ENCODE assay signal across 13 cellular contexts in genomic region chr17:65191805-65192740, GRCh38. TPM values are rescaled to one million over a fixed set of nuclear protein-coding genes. Genes with fewer than 3 reads are reported as not detected.
A peak's percentile ranks its signal among the peaks of the same experiment; 100 is the strongest.
DNase-seq lines count a peak whose midpoint lies in the region; ATAC-seq, FAIRE-seq and TF ChIP-seq lines count a peak whose summit lies in the region.
"Had no signal": no experiment of that assay in that cellular context is flagged by ENCODE, and none has a peak within 500 bp of the region (broad histone marks: within the 10 kb centered on the region; RNA-seq: fewer than 3 reads in every experiment).

No MANE protein-coding gene starts in this region.

- H3K79me1 ChIP-seq in H1 (ENCODE audit: low read depth, low read length), result no peaks in the 10 kb centered on the region

- no peaks in the 10 kb centered on the region for H3K9me3 Mint-ChIP-seq in activated CD4-positive, alpha-beta T cell treated with anti-CD3 and anti-CD28 coated beads, Interleukin-2, amount 10 ng/mL, durations not matched to agents 24 days and 14 days

- H3K36me3 Mint-ChIP-seq in activated CD4-positive, alpha-beta T cell treated with anti-CD3 and anti-CD28 coated beads, Interleukin-2, amount 10 ng/mL, durations not matched to agents 24 days and 14 days (ENCODE audit: low read depth), result no peaks in the 10 kb centered on the region

- H3K14ac ChIP-seq in H1 (ENCODE audit: insufficient read length), result no peak overlapping the region

- no peak overlapping the region for H3K4ac ChIP-seq in H1 (replicated peaks; ENCODE audit: insufficient read length, low read depth, low read length)

- no peaks in the 10 kb centered on the region for H3K9me2 ChIP-seq in PC-3 (replicated peaks; ENCODE audit: low read length)

- peak overlapping the region; percentile 71 for H3K4me2 ChIP-seq in PC-3 (ENCODE audit: low read length)
- no peak overlapping the region for H3K4me2 ChIP-seq in H1 (ENCODE audit: insufficient read depth in 1 of 2, low read depth in 2 of 2, low read length in 2 of 2)

- H3K27me3 ChIP-seq in PC-3 (ENCODE audit: low read length) (no peaks in the 10 kb centered on the region), H1 (replicated peaks in 1 of 4; ENCODE audit: control insufficient read depth in 3 of 4, extremely low read depth in 1 of 4, insufficient read depth in 3 of 4, low read length in 3 of 4) (no peaks in the 10 kb centered on the region)
- H3K27me3 ChIP-seq: spleen had no signal

- no peak overlapping the region for H3K18ac ChIP-seq in H1 (ENCODE audit: extremely low read depth, low read length)

- no peak overlapping the region for H4K91ac ChIP-seq in H1 (replicated peaks; ENCODE audit: insufficient read length, low read length)

- TF ChIP-seq POLR2A in H1 (IDR thresholded peaks at IDR 0.05; ENCODE audit: control extremely low read depth in 1 of 2, low read depth in 2 of 2, low read length in 2 of 2), result no peak

- no peaks in the 10 kb centered on the region for H3K27me3 Mint-ChIP-seq in activated CD4-positive, alpha-beta T cell treated with anti-CD3 and anti-CD28 coated beads, Interleukin-2, amount 10 ng/mL, durations not matched to agents 24 days and 14 days
- H3K27me3 Mint-ChIP-seq: B cell had no signal

- peaks cover 35% of the 10 kb centered on the region for H3K4me1 Mint-ChIP-seq in activated CD4-positive, alpha-beta T cell treated with anti-CD3 and anti-CD28 coated beads, Interleukin-2, amount 10 ng/mL, durations not matched to agents 24 days and 14 days
- H3K4me1 Mint-ChIP-seq: B cell had no signal

- no peak for TF ChIP-seq EP300 in H1 (IDR thresholded peaks at IDR 0.05; ENCODE audit: borderline replicate concordance in 1 of 2, low read depth in 2 of 2, low read length in 2 of 2)

- H2AK5ac ChIP-seq in H1 (ENCODE audit: low read depth, low read length), result no peak overlapping the region

- H4K5ac ChIP-seq in H1 (ENCODE audit: insufficient read length, low read depth, low read length), result no peak overlapping the region

- peaks cover 8% of the 10 kb centered on the region for H3F3A ChIP-seq in PC-3 (ENCODE audit: low read length, unreplicated experiment)

- H2BK20ac ChIP-seq in H1 (ENCODE audit: low read length), result no peak overlapping the region

- no peak overlapping the region for H4K8ac ChIP-seq in H1 (ENCODE audit: extremely low read depth, insufficient read depth, low read length)

- H3K4me3 ChIP-seq in PC-3 (ENCODE audit: low read length) (peak overlapping the region; percentile 14; the same call in 1 of the 2 replicates), H1 (ENCODE audit: extremely low read depth in 1 of 4, insufficient read depth in 2 of 4, low read depth in 3 of 4, low read length in 4 of 4) (no peak overlapping the region)
- H3K4me3 ChIP-seq: spleen had no signal

- no peak overlapping the region for H3K23ac ChIP-seq in H1 (ENCODE audit: insufficient read length)

- H3K23me2 ChIP-seq in H1 (ENCODE audit: low read depth, low read length), result no peaks in the 10 kb centered on the region

- intact Hi-C loops in activated CD4-positive, alpha-beta T cell treated with anti-CD3 and anti-CD28 coated beads, Interleukin-2, amount 10 ng/mL, durations not matched to agents 24 days and 14 days (cut with micrococcal nuclease), result loop anchor here (1.0 kb wide), 1 partner anchor 11 kb away; no protein-coding TSS in a partner anchor
- intact Hi-C loops in PC-3 (cut with micrococcal nuclease), result no loop called here
- intact Hi-C loops in Right ventricle myocardium inferior (cut with DNase I), result loop anchor here (10.0 kb wide), 1 partner anchor 267 kb away; no protein-coding TSS in a partner anchor

- no peak for TF ChIP-seq RAD21 in H1 (IDR thresholded peaks at IDR 0.05 in 1 of 2, conservative IDR thresholded peaks at IDR 0.05 in 1 of 2; ENCODE audit: low read depth in 2 of 2, low read length in 2 of 2)

- H2AFZ ChIP-seq in PC-3 (ENCODE audit: low read length), result peak overlapping the region; percentile 29
- H2AFZ ChIP-seq in H1 (ENCODE audit: low read length), result no peak overlapping the region

- H4K20me1 ChIP-seq in PC-3 (ENCODE audit: low read length) (no peaks in the 10 kb centered on the region), H1 (replicated peaks in 1 of 2; ENCODE audit: control insufficient read depth in 1 of 2, insufficient read depth in 2 of 2, low read length in 2 of 2) (no peaks in the 10 kb centered on the region)

- FAIRE-seq in H1 (lab: Jason Lieb, UNC), result no peak
- FAIRE-seq: colon had no signal

- H3K36me3 ChIP-seq in PC-3 (ENCODE audit: low read depth, low read length) (no peaks in the 10 kb centered on the region), H1 (ENCODE audit: control insufficient read depth in 2 of 4, insufficient read depth in 4 of 4, low read length in 3 of 4) (no peaks in the 10 kb centered on the region)
- H3K36me3 ChIP-seq: spleen had no signal

- no peaks in the 10 kb centered on the region for H3K79me2 ChIP-seq in PC-3 (ENCODE audit: low read length)
- no peaks in the 10 kb centered on the region for H3K79me2 ChIP-seq in H1 (ENCODE audit: control insufficient read depth in 1 of 2, insufficient read depth in 2 of 2, low read length in 2 of 2)

- H2BK5ac ChIP-seq in H1 (ENCODE audit: low read depth, low read length), result no peak overlapping the region

- H2BK12ac ChIP-seq in H1 (ENCODE audit: low read depth, low read length), result 0 out of 2 replicates have a peak overlapping the region, but pooled peaks have one; percentile 19

- CTCF ChIA-PET in PC-3 (lab: Charles Lee), result interaction anchor here (0.6 to 1.5 kb wide), 3 partner anchors 55 to 120 kb away, joined by 3 read pairs; partner anchors contain the start of gene RGS9
- CTCF ChIA-PET in H1 (lab: Charles Lee; ENCODE audit: partially characterized antibody), result interaction anchor here (0.8 to 1.8 kb wide), 4 partner anchors 18 to 106 kb away, joined by 3 to 8 read pairs (median 4); partner anchors contain the start of gene RGS9

- no peak overlapping the region for H2BK120ac ChIP-seq in H1 (replicated peaks; ENCODE audit: low read depth, low read length)

- H3K56ac ChIP-seq in H1 (replicated peaks; ENCODE audit: insufficient read length, low read depth, low read length), result no peak overlapping the region

- TF ChIP-seq CTCF in PC-3 (conservative IDR thresholded peaks at IDR 0.05; ENCODE audit: low read depth, low read length) (no peak), H1 (IDR thresholded peaks at IDR 0.05; ENCODE audit: control extremely low read depth in 1 of 3, insufficient read depth in 1 of 3, low read depth in 1 of 3, low read length in 3 of 3) (no peak)

- H3K27ac Mint-ChIP-seq in activated CD4-positive, alpha-beta T cell treated with anti-CD3 and anti-CD28 coated beads, Interleukin-2, amount 10 ng/mL, durations not matched to agents 24 days and 14 days, result peak overlapping the region; percentile 79
- H3K27ac Mint-ChIP-seq: B cell had no signal

- ATAC-seq in PC-3, result peak; percentile 93
- no peak for ATAC-seq in GM21390 (IDR thresholded peaks at IDR 0.05; ENCODE audit: unreplicated experiment)
- ATAC-seq in Right ventricle myocardium inferior, result no peak

- no peak overlapping the region for H2BK15ac ChIP-seq in H1 (ENCODE audit: low read length)

- H3K9me3 ChIP-seq in PC-3 (ENCODE audit: low read length), result no peaks in the 10 kb centered on the region
- no peaks in the 10 kb centered on the region for H3K9me3 ChIP-seq in H1 (ENCODE audit: insufficient read depth in 2 of 2, low read depth in 1 of 2, low read length in 1 of 2)
- H3K9me3 ChIP-seq: spleen had no signal

- DNase-seq in activated CD4-positive, alpha-beta T cell treated with anti-CD3 and anti-CD28 coated beads, Interleukin-2, amount 10 ng/mL, durations not matched to agents 24 days and 14 days, result no peak
- no peak for DNase-seq in activated CD4-positive, alpha-beta T cell treated with anti-CD3 and anti-CD28 coated beads for 4 hours
- DNase-seq in PC-3 (peak; percentile 90), H1 (ENCODE audit: low read depth in 1 of 2, low spot score in 2 of 2) (no peak), epidermal melanocyte (ENCODE audit: insufficient read length, low spot score) (no peak), Right ventricle myocardium inferior (ENCODE audit: missing footprints) (no peak)
- DNase-seq in stimulated activated CD4-positive, alpha-beta T cell treated with anti-CD3 and anti-CD28 coated beads, Interleukin-2, amount 100 ng/mL, for 24 hours, result peak; percentile 27 to 32
- DNase-seq: NCI-H2029, spleen, T-helper 9 cell had no signal

- H3K4me1 ChIP-seq in PC-3 (ENCODE audit: insufficient read depth, low read length), result peaks cover 31% of the 10 kb centered on the region
- H3K4me1 ChIP-seq in H1 (replicated peaks in 1 of 4; ENCODE audit: control insufficient read depth in 3 of 4, insufficient read depth in 4 of 4, low read length in 3 of 4), result peaks cover 0 to 4% (median 1%) of the 10 kb centered on the region in 4 experiments; a peak in 2 of 7 replicates
- H3K4me1 ChIP-seq: spleen had no signal

- WGBS in H1 (ENCODE audit: extremely low coverage in 1 of 2, insufficient coverage in 1 of 2, insufficient read length in 1 of 2, insufficient replicate concordance in 2 of 2, low coverage in 1 of 2, low lambda C conversion rate in 2 of 2, missing lambda C conversion rate in 1 of 2), 2 experiments, result 86% methylated on average over 8 of the region's 8 CpGs; no CpG with 5 or more reads in 1 of the 2 experiments

- H3K9ac ChIP-seq in PC-3 (ENCODE audit: low read length), result peak overlapping the region; percentile 9; the same call in 1 of the 2 replicates
- no peak overlapping the region for H3K9ac ChIP-seq in H1 (replicated peaks in 1 of 4; ENCODE audit: extremely low read depth in 1 of 4, low read depth in 3 of 4, low read length in 3 of 4)

- H3K27ac ChIP-seq in PC-3 (ENCODE audit: low read length) (peak overlapping the region; percentile 65), H1 (ENCODE audit: low read depth, low read length) (no peak overlapping the region)
- H3K27ac ChIP-seq: spleen had no signal

- H3K4me3 Mint-ChIP-seq in activated CD4-positive, alpha-beta T cell treated with anti-CD3 and anti-CD28 coated beads, Interleukin-2, amount 10 ng/mL, durations not matched to agents 24 days and 14 days, result peak overlapping the region; percentile 64
- H3K4me3 Mint-ChIP-seq: B cell had no signal

- POLR2A ChIA-PET in PC-3 (lab: Charles Lee; ENCODE audit: unreplicated experiment) (interaction anchor here (0.7 kb wide), 1 partner anchor 88 kb away, joined by 3 read pairs; no protein-coding TSS in a partner anchor), H1 (lab: Charles Lee; ENCODE audit: partially characterized antibody) (interaction anchor here (1.0 kb wide), 1 partner anchor 68 kb away, joined by 3 read pairs; no protein-coding TSS in a partner anchor)

- BruUV-seq in PC-3 (replicated peaks; lab: Mats Ljungman, UMichigan), result no TSS peak

RNA-seq across cellular contexts. Expression of gene RGS9, which starts 54.9 kb away (rescaled TPM):
- 2.2 and 3.1 TPM in 2 replicates for total RNA-seq in activated CD4-positive, alpha-beta T cell treated with anti-CD3 and anti-CD28 coated beads, Interleukin-2, amount 10 ng/mL, durations not matched to agents 24 days and 14 days
- 2.7 and 3.4 TPM in 2 replicates for total RNA-seq in PC-3 (2014; rRNA removed)
- 14.3 and 20.5 TPM in 2 replicates for total RNA-seq in H1 (2021; fragmentation: NEBNext Ultra II Directional; extraction: Animal tissue kit (Norgen Biotek cat#: 25700))
- polyA plus RNA-seq in H1 (2011; rRNA removed), result 7.5 and 8.9 TPM in 2 replicates
- polyA plus RNA-seq in H1 (2011; cell fraction: cytosol; rRNA removed), result 7.5 TPM
- polyA plus RNA-seq in H1 (2011; cell fraction: nucleus; rRNA removed), result 5.7 TPM
- 8.8 to 10.7 TPM (median 10.1 TPM) in 4 replicates for polyA plus RNA-seq in H1 (2012, experiment 1 of 2)
- 4.4 TPM for polyA plus RNA-seq in H1 (2012, experiment 2 of 2)
- polyA plus RNA-seq in H1 (2013, experiment 1 of 2), result 15.9 TPM
- 15.0 TPM for polyA plus RNA-seq in H1 (2013, experiment 2 of 2)
- 7.0 and 8.4 TPM in 2 replicates for polyA minus RNA-seq in H1 (2011; rRNA and poly(A)+ RNA removed)
- polyA minus RNA-seq in H1 (2011; cell fraction: cytosol; rRNA and poly(A)+ RNA removed), result 10.1 TPM
- 6.1 TPM for polyA minus RNA-seq in H1 (2011; cell fraction: nucleus; rRNA and poly(A)+ RNA removed)
- 2.8 TPM for total RNA-seq in Right ventricle myocardium inferior

Comparison
In these comparisons a context has a peak if more than half of its experiments do, and no peak if none do; other contexts are left out.
1. DNase-seq: peak in PC-3 (single experiment) and stimulated activated CD4-positive, alpha-beta T cell treated with anti-CD3 and anti-CD28 coated beads, Interleukin-2, amount 100 ng/mL, for 24 hours (2 of 2); none in activated CD4-positive, alpha-beta T cell treated with anti-CD3 and anti-CD28 coated beads, Interleukin-2, amount 10 ng/mL, durations not matched to agents 24 days and 14 days (single experiment), activated CD4-positive, alpha-beta T cell treated with anti-CD3 and anti-CD28 coated beads for 4 hours (0 of 2), H1 (0 of 2), epidermal melanocyte (single experiment) and Right ventricle myocardium inferior (single experiment).